ENCODE assay signal across 19 cellular contexts in the genomic region with DNA sequence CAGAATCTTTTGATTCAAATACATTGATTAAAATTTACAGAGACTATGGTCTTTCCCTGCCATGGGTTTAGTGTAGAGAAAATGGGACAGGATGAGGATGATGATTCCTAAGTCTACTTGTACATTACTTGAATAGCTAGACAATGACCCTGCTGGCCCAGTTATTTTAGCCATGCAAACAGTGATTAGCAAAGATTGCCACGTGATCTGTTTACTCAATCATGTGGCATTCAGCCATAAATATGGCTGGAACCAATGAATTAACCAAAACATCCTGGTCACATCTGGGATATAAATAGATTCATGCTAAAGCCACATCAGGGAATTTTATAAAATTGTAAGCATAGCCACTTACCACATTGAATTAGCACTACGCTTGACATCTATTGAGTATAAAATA.
DNase-seq lines count a peak whose midpoint lies in the region; ATAC-seq and TF ChIP-seq lines count a peak whose summit lies in the region.
"Had no signal": no experiment of that assay in that cellular context is flagged by ENCODE, and none has a peak within 500 bp of the region (broad histone marks: within the 10 kb centered on the region; RNA-seq: fewer than 3 reads in every experiment).

No MANE protein-coding gene starts in this region.

- 47 to 55% methylated on average over 2 of the region's 2 CpGs for WGBS in gastroesophageal sphincter (ENCODE audit: low coverage in 1 of 2), 2 donors

- H3K4me3 ChIP-seq in ACC112 (ENCODE audit: low read depth, low read length) (no peak overlapping the region), gastroesophageal sphincter (no peak overlapping the region)
- H3K4me3 ChIP-seq: dorsolateral prefrontal cortex, GM12878, prostate gland, tibial artery had no signal

- H3K4me1 ChIP-seq in ACC112 (ENCODE audit: control insufficient read depth, insufficient read depth, low read length, unreplicated experiment) (peaks cover 16% of the 10 kb centered on the region), gastroesophageal sphincter (peaks cover 15 to 71% (median 16%) of the 10 kb centered on the region in 3 donors)
- H3K4me1 ChIP-seq: prostate gland had no signal

- H3K36me3 ChIP-seq in ACC112 (ENCODE audit: insufficient read depth, low read length) (no peaks in the 10 kb centered on the region), gastroesophageal sphincter (no peaks in the 10 kb centered on the region)
- H3K36me3 ChIP-seq: BE2C, prostate gland, tibial artery had no signal

- TF ChIP-seq CTCF in gastroesophageal sphincter (IDR thresholded peaks at IDR 0.05), result no peak

- H3K9me3 ChIP-seq in gastroesophageal sphincter, result no peaks in the 10 kb centered on the region
- H3K9me3 ChIP-seq: BE2C, prostate gland, tibial artery had no signal

- TF ChIP-seq EP300 in gastroesophageal sphincter (IDR thresholded peaks at IDR 0.05), result no peak

- DNase-seq in HCEC 1CT, result peak; percentile 94
- DNase-seq in astrocyte of the hippocampus (ENCODE audit: low read depth, low spot score), result peak; percentile 49
- DNase-seq in germinal center (ENCODE audit: low spot score), result no peak
- DNase-seq in A172 (ENCODE audit: low spot score), result no peak
- DNase-seq in NCI-H2029 (lab: John Stamatoyannopoulos, UW), result no peak
- no peak for DNase-seq in NCI-H1092 treated with DMSO at 0.1 percent for 48 hours (lab: John Stamatoyannopoulos, UW)
- DNase-seq: activated CD4-positive, alpha-beta T cell treated with anti-CD3 and anti-CD28 coated beads, Interleukin-2, amount 10 ng/mL, durations not matched to agents 24 days and 14 days; activated T-cell treated with anti-CD3 and anti-CD28 coated beads, Interleukin-2, amount 50 U/mL, for 4 hours; BE2C; DMS79; dorsolateral prefrontal cortex; NCI-H524 treated with DMSO at 0.1 percent for 48 hours; SHP77; stimulated activated CD8-positive, alpha-beta memory T cell treated with anti-CD3 and anti-CD28 coated beads, Interleukin-4, amount 100 ng/mL, for 48 hours; tibial artery had no signal

- no peaks in the 10 kb centered on the region for H3K27me3 ChIP-seq in ACC112 (ENCODE audit: insufficient read depth, low read length)
- H3K27me3 ChIP-seq in gastroesophageal sphincter, result no peaks in the 10 kb centered on the region
- H3K27me3 ChIP-seq: BE2C, dorsolateral prefrontal cortex, tibial artery had no signal

- no peaks in the 10 kb centered on the region for H3K79me2 ChIP-seq in ACC112 (ENCODE audit: control insufficient read depth, insufficient read depth, low read length, unreplicated experiment)

- no peak overlapping the region for H2AFZ ChIP-seq in ACC112 (ENCODE audit: low read length, unreplicated experiment)

- peak; percentile 51 for ATAC-seq in gastroesophageal sphincter
- ATAC-seq: activated T-cell treated with anti-CD3 and anti-CD28 coated beads, Interleukin-2, amount 50 U/mL, for 4 hours; GM12878 had no signal

- peak overlapping the region; percentile 37; the same call in 1 of the 2 replicates for H3K27ac ChIP-seq in ACC112 (ENCODE audit: low read depth, low read length)
- H3K27ac ChIP-seq in gastroesophageal sphincter, result peak overlapping the region in 2 of 4 donors; percentile 5 to 22
- H3K27ac ChIP-seq: prostate gland, tibial artery had no signal

- no peak for TF ChIP-seq POLR2A in gastroesophageal sphincter (IDR thresholded peaks at IDR 0.05)

Comparison
In these comparisons a context has a peak if more than half of its experiments do, and no peak if none do; other contexts are left out.
1. DNase-seq: peak in HCEC 1CT (single experiment) and astrocyte of the hippocampus (single experiment); none in germinal center (single experiment), A172 (single experiment), NCI-H2029 (single experiment) and NCI-H1092 treated with DMSO at 0.1 percent for 48 hours (single experiment).